ENCODE assay signal across 8 cellular contexts in the genomic region with DNA sequence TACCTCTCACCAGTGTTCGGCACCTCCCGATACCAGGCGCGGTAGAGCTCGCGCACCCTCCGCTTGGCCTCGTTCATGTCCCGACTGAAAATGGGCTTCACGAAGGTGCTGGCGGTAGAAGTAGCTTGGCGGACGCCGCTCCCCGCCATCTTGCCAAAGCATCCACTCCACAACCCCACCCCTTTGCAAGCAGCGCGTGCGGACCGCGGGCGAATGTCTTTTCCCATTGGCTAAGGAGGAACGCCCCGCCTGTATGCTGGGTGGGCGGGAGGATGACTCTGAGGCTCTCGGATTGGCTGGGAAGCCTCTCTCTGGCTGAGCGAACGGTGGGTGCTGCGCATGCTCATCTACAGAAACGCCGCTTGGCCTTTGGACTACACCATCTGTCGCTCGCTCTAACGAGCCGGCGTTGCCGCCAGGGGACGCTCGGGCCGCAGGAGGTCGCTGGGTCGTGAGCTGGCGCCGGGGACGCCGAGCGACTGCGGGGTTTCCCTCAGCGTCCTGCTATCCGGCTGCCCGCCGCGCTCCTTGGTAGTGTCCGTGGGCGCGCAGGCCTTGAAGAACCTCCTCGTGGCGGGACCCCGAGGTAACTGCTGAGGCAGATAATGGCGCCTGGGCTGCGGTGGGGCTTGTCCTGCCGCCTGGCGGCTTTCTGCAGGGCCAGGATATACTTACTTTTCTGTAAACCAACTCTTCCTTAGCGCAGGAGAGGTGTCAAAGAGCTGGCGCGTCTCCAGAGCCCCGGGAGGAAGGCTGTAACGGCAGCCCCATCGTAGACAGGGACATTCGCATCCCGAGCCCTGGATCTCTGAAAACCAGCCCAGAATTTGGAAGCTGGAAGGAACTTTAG. TPM values are rescaled to one million over a fixed set of nuclear protein-coding genes. Genes with fewer than 3 reads are reported as not detected.
DNase-seq lines count a peak whose midpoint lies in the region; ATAC-seq, FAIRE-seq and TF ChIP-seq lines count a peak whose summit lies in the region.

A gene (minus strand): TSS at position 177 of the 850 bp plus-strand sequence. CDS start 28 bp downstream, at position 149.

- H2AFZ ChIP-seq in OCI-LY3 (ENCODE audit: low read depth, low read length) (peak within 1 kb of the TSS; percentile 77), endothelial cell of umbilical vein (ENCODE audit: low read depth, low read length) (peak within 1 kb of the TSS; percentile 98)

- intact Hi-C loops in endothelial cell of umbilical vein (cut with micrococcal nuclease) = loop anchor here (1.0 to 2.0 kb wide), 7 partner anchors 11 to 394 kb away; a partner anchor contains a TSS

- POLR2A ChIA-PET in endothelial cell of umbilical vein (lab: Charles Lee) = interaction anchor here (0.6 to 1.4 kb wide), 5 partner anchors 11 to 258 kb away, joined by 3 to 7 read pairs (median 4); a partner anchor contains a TSS

- H3K4me1 ChIP-seq in OCI-LY3 (ENCODE audit: low read length) = peaks cover 15% of the 10 kb centered on the region
- H3K4me1 ChIP-seq in endothelial cell of umbilical vein (ENCODE audit: control insufficient read depth, extremely low read depth, insufficient read depth, low read length) = peaks cover 8% of the 10 kb centered on the region

- no TSS peak for BruUV-seq in endothelial cell of umbilical vein (replicated peaks; lab: Mats Ljungman, UMichigan)

- H3K79me2 ChIP-seq in OCI-LY3 (ENCODE audit: low read length) = peaks cover 38% of the 10 kb centered on the region
- peaks cover 20% of the 10 kb centered on the region for H3K79me2 ChIP-seq in endothelial cell of umbilical vein (ENCODE audit: control insufficient read depth, insufficient read depth, low read length)

- FAIRE-seq in D721Med (lab: Jason Lieb, UNC) (no peak), endothelial cell of umbilical vein (lab: Jason Lieb, UNC) (peak; percentile 99)

- CTCF ChIA-PET in endothelial cell of umbilical vein (lab: Charles Lee) = interaction anchor here (0.6 to 3.0 kb wide), 28 partner anchors 11 to 394 kb away, joined by 3 to 71 read pairs (median 4); a partner anchor contains a TSS

- no peaks in the 10 kb centered on the region for H4K20me1 ChIP-seq in OCI-LY3 (ENCODE audit: insufficient read depth, low read length)
- H4K20me1 ChIP-seq in endothelial cell of umbilical vein (replicated peaks; ENCODE audit: control insufficient read depth, extremely low read depth, insufficient read depth, low read length) = no peaks in the 10 kb centered on the region

- H3K9ac ChIP-seq in OCI-LY3 (ENCODE audit: low read length) (peak within 1 kb of the TSS; percentile 82), endothelial cell of umbilical vein (replicated peaks; ENCODE audit: extremely low read depth, insufficient read depth, low read length) (peak within 1 kb of the TSS; percentile 72)

- H3K36me3 ChIP-seq in OCI-LY3 (replicated peaks; ENCODE audit: low read depth, low read length) = peaks cover 27% of the 10 kb centered on the region
- peaks cover 2 to 9% of the 10 kb centered on the region in 2 experiments for H3K36me3 ChIP-seq in endothelial cell of umbilical vein (ENCODE audit: control insufficient read depth in 2 of 2, extremely low read depth in 1 of 2, insufficient read depth in 2 of 2, low read length in 2 of 2)

- DNase-seq in D721Med (ENCODE audit: insufficient read length, low spot score) (peak; percentile 54), HuH-7 (ENCODE audit: low spot score) (peak; percentile 99), activated T-cell treated with anti-CD3 and anti-CD28 coated beads for 1 hour (ENCODE audit: low read depth) (peak; percentile 94), endothelial cell of umbilical vein (ENCODE audit: low read depth, low spot score) (peak; percentile 100), middle frontal gyrus (ENCODE audit: extremely low spot score, low spot score) (peak; percentile 99)
- DNase-seq in stimulated activated CD8-positive, alpha-beta memory T cell treated with anti-CD3 and anti-CD28 coated beads, Interleukin-4, amount 100 ng/mL, for 1 hour (ENCODE audit: low read depth in 2 of 2, low spot score in 1 of 2) = peak; percentile 91 to 97

- peak; percentile 88 for TF ChIP-seq POLR2A in endothelial cell of umbilical vein (IDR thresholded peaks at IDR 0.05; ENCODE audit: low read depth, low read length)

- H3K9me3 ChIP-seq in OCI-LY3 (ENCODE audit: insufficient read depth, low read length) (0 out of 2 replicates have a peak, but pooled peaks cover 6% of the 10 kb centered on the region), endothelial cell of umbilical vein (replicated peaks; ENCODE audit: control insufficient read depth, insufficient read depth, low read length) (no peaks in the 10 kb centered on the region)

- H3K4me2 ChIP-seq in OCI-LY3 (ENCODE audit: low read length) (peak within 1 kb of the TSS; percentile 86), endothelial cell of umbilical vein (ENCODE audit: insufficient read depth, low read length) (peak within 1 kb of the TSS; percentile 96)

- no peaks in the 10 kb centered on the region for H3K27me3 ChIP-seq in OCI-LY3 (ENCODE audit: low read depth, low read length)
- no peaks in the 10 kb centered on the region for H3K27me3 ChIP-seq in endothelial cell of umbilical vein (ENCODE audit: control insufficient read depth in 2 of 2, insufficient read depth in 2 of 2, low read length in 2 of 2)

- H3K27ac ChIP-seq in OCI-LY3 (ENCODE audit: low read length) (peak within 1 kb of the TSS; percentile 52), endothelial cell of umbilical vein (ENCODE audit: insufficient read depth, low read depth, low read length) (peak within 1 kb of the TSS; percentile 69)

- H3K4me3 ChIP-seq in OCI-LY3 (ENCODE audit: low read length) (peak within 1 kb of the TSS; percentile 82), endothelial cell of umbilical vein (replicated peaks in 1 of 3; ENCODE audit: insufficient read depth in 1 of 3, low read depth in 1 of 3, low read length in 3 of 3) (peak within 1 kb of the TSS; percentile 51 to 77 (median 72))

- H3K9me1 ChIP-seq in endothelial cell of umbilical vein (replicated peaks; ENCODE audit: control insufficient read depth, extremely low read depth, insufficient read depth, low read length) = no peaks in the 10 kb centered on the region

- ATAC-seq in GM21447 (IDR thresholded peaks at IDR 0.05; ENCODE audit: unreplicated experiment) = peak; percentile 87

- TF ChIP-seq CTCF in D721Med (IDR thresholded peaks at IDR 0.05; ENCODE audit: insufficient read depth, missing control alignments) (peak; percentile 80), OCI-LY3 (IDR thresholded peaks at IDR 0.05; ENCODE audit: low read depth, low read length) (peak; percentile 94), endothelial cell of umbilical vein (IDR thresholded peaks at IDR 0.05; ENCODE audit: extremely low read depth in 1 of 2, insufficient read depth in 1 of 2, low read depth in 1 of 2, low read length in 2 of 2) (peak; percentile 91 to 97)

- dilution Hi-C loops in endothelial cell of umbilical vein (cut with MboI; ENCODE audit: extremely low pct_ligation_motif_present, low sequenced_read_pairs) = no loop called here

TF ChIP-seq in endothelial cell of umbilical vein, 7 proteins besides CTCF, POLR2A, EP300 and RAD21:
- TF ChIP-seq, protein P1, sequence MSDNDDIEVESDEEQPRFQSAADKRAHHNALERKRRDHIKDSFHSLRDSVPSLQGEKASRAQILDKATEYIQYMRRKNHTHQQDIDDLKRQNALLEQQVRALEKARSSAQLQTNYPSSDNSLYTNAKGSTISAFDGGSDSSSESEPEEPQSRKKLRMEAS (IDR thresholded peaks at IDR 0.05; ENCODE audit: insufficient read depth, insufficient read length) = peak; percentile 41
- no peak for TF ChIP-seq FOS (IDR thresholded peaks at IDR 0.05; ENCODE audit: borderline replicate concordance, insufficient read depth, low read length)
- TF ChIP-seq POLR2AphosphoS5 (IDR thresholded peaks at IDR 0.05; ENCODE audit: insufficient read depth, low read depth, low read length) = peak; percentile 72
TF ChIP-seq in endothelial cell of umbilical vein: peak in this region for 2.

RNA-seq across cellular contexts. Expression of the gene that starts here (rescaled TPM):
- 84.9 and 95.7 TPM in 2 replicates for total RNA-seq in endothelial cell of umbilical vein
- polyA plus RNA-seq in endothelial cell of umbilical vein = 44.4 and 66.1 TPM in 2 replicates
- polyA plus RNA-seq in endothelial cell of umbilical vein (2011; cell fraction: cytosol; rRNA removed) = 87.8 and 105 TPM in 2 replicates
- polyA plus RNA-seq in endothelial cell of umbilical vein (2011; cell fraction: nucleus; rRNA removed) = 28.6 and 40.5 TPM in 2 replicates
- 80.3 and 138 TPM in 2 replicates for polyA plus RNA-seq in endothelial cell of umbilical vein (2012)
- 17.4 and 26.4 TPM in 2 replicates for polyA minus RNA-seq in endothelial cell of umbilical vein
- polyA minus RNA-seq in endothelial cell of umbilical vein (2011; cell fraction: cytosol; rRNA and poly(A)+ RNA removed) = 21.7 TPM
- 9.0 and 15.1 TPM in 2 replicates for polyA minus RNA-seq in endothelial cell of umbilical vein (2011; cell fraction: nucleus; rRNA and poly(A)+ RNA removed)

Comparison
In these comparisons a context has a peak if more than half of its experiments do, and no peak if none do; other contexts are left out.
1. Peak in every context shown above with its lines: DNase-seq, ATAC-seq, H3K4me3 ChIP-seq and H3K27ac ChIP-seq.